13 cellular contexts compared by ENCODE assay signal in the genomic region with DNA sequence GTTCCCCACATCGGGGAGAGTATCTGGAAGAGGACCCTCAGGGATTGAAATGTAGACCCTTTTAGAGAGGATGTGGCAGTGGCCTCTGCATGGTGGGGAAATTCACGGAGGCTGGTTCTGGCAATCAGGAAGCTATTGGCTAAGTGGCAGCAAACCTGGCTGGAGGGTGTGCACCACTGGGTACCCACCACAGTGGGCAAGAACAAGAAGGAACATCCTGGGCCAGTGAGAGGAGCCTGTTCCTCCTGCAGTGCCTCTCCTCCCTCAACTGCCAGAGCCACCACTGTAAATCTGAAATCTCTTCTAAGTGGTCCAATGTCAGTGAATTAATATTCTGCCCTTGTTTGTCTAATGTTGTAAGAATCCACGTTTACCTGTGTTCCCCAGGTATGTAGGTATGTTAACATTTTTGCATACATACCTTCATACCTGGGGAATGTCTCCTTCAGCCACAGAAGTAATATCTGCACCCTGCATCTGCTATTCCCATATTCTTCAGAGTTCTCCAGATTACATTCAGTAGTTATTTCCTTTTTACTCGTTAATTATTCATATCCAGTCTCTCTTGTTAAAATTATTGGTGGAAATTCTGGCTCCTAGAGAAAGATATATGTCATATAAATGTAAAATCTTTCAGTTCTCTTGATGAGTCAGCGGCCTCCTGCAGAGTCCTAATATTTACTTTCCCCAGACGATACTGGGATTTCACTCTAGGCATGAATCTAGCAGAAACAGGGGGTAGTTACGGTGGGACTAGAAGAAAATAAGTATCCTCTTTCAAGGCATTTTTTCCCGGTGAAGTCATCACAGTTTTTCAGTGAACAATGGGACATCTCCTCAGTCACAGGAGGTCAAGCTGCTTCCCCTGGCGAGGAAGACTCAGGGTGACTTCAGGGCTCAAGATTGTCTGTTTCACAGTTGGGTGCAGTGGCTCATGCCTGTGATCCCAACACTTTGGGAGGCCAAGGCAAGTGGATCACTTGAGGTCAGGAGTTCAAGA.
DNase-seq lines count a peak whose midpoint lies in the region; ATAC-seq, FAIRE-seq and TF ChIP-seq lines count a peak whose summit lies in the region.
"Had no signal": no experiment of that assay in that cellular context is flagged by ENCODE, and none has a peak within 500 bp of the region (broad histone marks: within the 10 kb centered on the region; RNA-seq: fewer than 3 reads in every experiment).

No MANE protein-coding gene starts in this region.

- TF ChIP-seq CTCF in A549 (IDR thresholded peaks at IDR 0.05) (no peak), body of pancreas (IDR thresholded peaks at IDR 0.05) (no peak), kidney epithelial cell (IDR thresholded peaks at IDR 0.05; ENCODE audit: insufficient read depth, low read length, poor library complexity, severe bottlenecking) (no peak)

- CTCF ChIA-PET in A549 (lab: Yijun Ruan, JAX), result interaction anchor here (1.5 kb wide), 1 partner anchor 10 kb away, joined by 4 read pairs; no protein-coding TSS in a partner anchor

- H3K9me3 ChIP-seq in A549 (no peaks in the 10 kb centered on the region), HUES6 (ENCODE audit: control insufficient read depth, insufficient read depth, low read depth, low read length) (peaks cover 12% of the 10 kb centered on the region), body of pancreas (no peaks in the 10 kb centered on the region)
- H3K9me3 ChIP-seq: heart left ventricle, lower lobe of right lung had no signal

- TF ChIP-seq RAD21 in A549 (conservative IDR thresholded peaks at IDR 0.05 in 1 of 2, IDR thresholded peaks at IDR 0.05 in 1 of 2), result peak; percentile 35 to 48; a peak in 4 of 5 replicates

- TF ChIP-seq POLR2A in A549 (IDR thresholded peaks at IDR 0.05; ENCODE audit: low read length) (no peak), body of pancreas (IDR thresholded peaks at IDR 0.05) (no peak)

- ATAC-seq in A549 (peak; percentile 94 to 95), body of pancreas (peak; percentile 18), GM18519 (IDR thresholded peaks at IDR 0.05; ENCODE audit: low FRiP score, unreplicated experiment) (no peak), HG03521 (IDR thresholded peaks at IDR 0.05; ENCODE audit: unreplicated experiment) (no peak)
- ATAC-seq: heart left ventricle, lower lobe of right lung had no signal

- peak; percentile 77 to 85; a peak in 4 of 5 replicates for TF ChIP-seq EP300 in A549 (IDR thresholded peaks at IDR 0.05)

- H3K4me1 ChIP-seq in A549 (peaks cover 19% of the 10 kb centered on the region), HUES6 (ENCODE audit: control insufficient read depth, insufficient read depth, low read length) (peaks cover 8% of the 10 kb centered on the region), body of pancreas (no peaks in the 10 kb centered on the region)
- H3K4me1 ChIP-seq: heart left ventricle, lower lobe of right lung had no signal

- POLR2A ChIA-PET in A549 (lab: Yijun Ruan, JAX), result no interaction called here

- intact Hi-C loops in body of pancreas (cut with DNase I), result no loop called here

- H3K4me3 ChIP-seq in A549 (no peak overlapping the region), HUES6 (ENCODE audit: low read depth, low read length) (no peak overlapping the region), body of pancreas (no peak overlapping the region), kidney epithelial cell (ENCODE audit: low read depth, low read length) (no peak overlapping the region)
- H3K4me3 ChIP-seq: heart left ventricle, lower lobe of right lung had no signal

- 13% methylated on average over 8 of the region's 9 CpGs for WGBS in A549 (ENCODE audit: missing lambda C conversion rate)
- WGBS in body of pancreas, 2 donors, result 31 to 37% methylated on average over 9 of the region's 9 CpGs

- H3K4me2 ChIP-seq in A549, result peak overlapping the region; percentile 74

- no peak for FAIRE-seq in A549 (lab: Jason Lieb, UNC)

- no peaks in the 10 kb centered on the region for H3K27me3 ChIP-seq in HUES6 (ENCODE audit: control insufficient read depth, insufficient read depth, low read length)
- no peaks in the 10 kb centered on the region for H3K27me3 ChIP-seq in body of pancreas
- no peaks in the 10 kb centered on the region for H3K27me3 ChIP-seq in kidney epithelial cell (ENCODE audit: control insufficient read depth, insufficient read depth, low read length)
- H3K27me3 ChIP-seq: heart left ventricle had no signal

- H3K36me3 ChIP-seq in HUES6 (ENCODE audit: control insufficient read depth, insufficient read depth, low read length) (no peaks in the 10 kb centered on the region), body of pancreas (replicated peaks in 1 of 2; ENCODE audit: insufficient read depth in 1 of 2, low read depth in 2 of 2) (no peaks in the 10 kb centered on the region), kidney epithelial cell (ENCODE audit: control insufficient read depth, insufficient read depth, low read length) (no peaks in the 10 kb centered on the region)
- H3K36me3 ChIP-seq: heart left ventricle, lower lobe of right lung had no signal

- H3K9ac ChIP-seq in HUES6 (ENCODE audit: low read length), result peak overlapping the region; percentile 51

- peak overlapping the region; percentile 79 to 90 for H3K27ac ChIP-seq in A549
- peak overlapping the region; percentile 35; the same call in 1 of the 2 replicates for H3K27ac ChIP-seq in HUES6 (ENCODE audit: low read depth, low read length)
- no peak overlapping the region for H3K27ac ChIP-seq in body of pancreas
- H3K27ac ChIP-seq: heart left ventricle, lower lobe of right lung had no signal

- peak; percentile 47 to 93 for DNase-seq in A549 (ENCODE audit: low read depth in 1 of 2, low spot score in 1 of 2)
- DNase-seq in body of pancreas, result no peak
- peak; percentile 62 for DNase-seq in kidney epithelial cell (ENCODE audit: low read depth)
- no peak for DNase-seq in NCI-H2029 (lab: John Stamatoyannopoulos, UW)
- DNase-seq in NCI-H82 treated with DMSO at 0.1 percent for 48 hours (lab: John Stamatoyannopoulos, UW; ENCODE audit: unreplicated experiment), result no peak
- DNase-seq: heart left ventricle; lower lobe of right lung; NCI-H187; NCI-H510A treated with DMSO at 0.1 percent for 48 hours; stimulated activated naive CD4-positive, alpha-beta T cell had no signal

TF ChIP-seq in A549, 52 proteins besides CTCF, POLR2A, EP300 and RAD21 (continues in another document):
- no peak for TF ChIP-seq NR3C1 (IDR thresholded peaks at IDR 0.05)
- TF ChIP-seq MAZ (IDR thresholded peaks at IDR 0.05; ENCODE audit: borderline replicate concordance, low read depth, low read length), result no peak
- peak in 1 of 2 experiments; percentile 46; a peak in 2 of 4 replicates for TF ChIP-seq CEBPB (IDR thresholded peaks at IDR 0.05)
- no peak for TF ChIP-seq ZSCAN20 (CRISPR knock-in tag; IDR thresholded peaks at IDR 0.05)
- peak; percentile 51 to 85; a peak in 4 of 5 replicates for TF ChIP-seq JUN (IDR thresholded peaks at IDR 0.05)
- no peak for TF ChIP-seq KDM5A (IDR thresholded peaks at IDR 0.05)
- TF ChIP-seq MYC (IDR thresholded peaks at IDR 0.05; ENCODE audit: borderline replicate concordance, low read length), result no peak
- no peak for TF ChIP-seq RFX5 (IDR thresholded peaks at IDR 0.05)
- TF ChIP-seq, protein P1, sequence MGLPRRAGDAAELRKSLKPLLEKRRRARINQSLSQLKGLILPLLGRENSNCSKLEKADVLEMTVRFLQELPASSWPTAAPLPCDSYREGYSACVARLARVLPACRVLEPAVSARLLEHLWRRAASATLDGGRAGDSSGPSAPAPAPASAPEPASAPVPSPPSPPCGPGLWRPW (IDR thresholded peaks at IDR 0.05), result no peak
- peak; percentile 89; the same call in 1 of the 2 replicates for TF ChIP-seq GATA3 (IDR thresholded peaks at IDR 0.05; ENCODE audit: borderline replicate concordance)
- TF ChIP-seq, protein P2, sequence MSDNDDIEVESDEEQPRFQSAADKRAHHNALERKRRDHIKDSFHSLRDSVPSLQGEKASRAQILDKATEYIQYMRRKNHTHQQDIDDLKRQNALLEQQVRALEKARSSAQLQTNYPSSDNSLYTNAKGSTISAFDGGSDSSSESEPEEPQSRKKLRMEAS (IDR thresholded peaks at IDR 0.05), result peak; percentile 30; the same call in 1 of the 2 replicates
- no peak; the same call in 1 of the 2 replicates for TF ChIP-seq RARB (CRISPR knock-in tag; IDR thresholded peaks at IDR 0.05)
- TF ChIP-seq, protein P3, sequence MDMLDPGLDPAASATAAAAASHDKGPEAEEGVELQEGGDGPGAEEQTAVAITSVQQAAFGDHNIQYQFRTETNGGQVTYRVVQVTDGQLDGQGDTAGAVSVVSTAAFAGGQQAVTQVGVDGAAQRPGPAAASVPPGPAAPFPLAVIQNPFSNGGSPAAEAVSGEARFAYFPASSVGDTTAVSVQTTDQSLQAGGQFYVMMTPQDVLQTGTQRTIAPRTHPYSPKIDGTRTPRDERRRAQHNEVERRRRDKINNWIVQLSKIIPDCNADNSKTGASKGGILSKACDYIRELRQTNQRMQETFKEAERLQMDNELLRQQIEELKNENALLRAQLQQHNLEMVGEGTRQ (IDR thresholded peaks at IDR 0.05), result no peak
- no peak for TF ChIP-seq TP53 (CRISPR knock-in tag; IDR thresholded peaks at IDR 0.05)
- no peak for TF ChIP-seq HDAC2 (IDR thresholded peaks at IDR 0.05)
- TF ChIP-seq SMC3 (IDR thresholded peaks at IDR 0.05), result 0 out of 3 replicates have a peak, but pooled peaks have one; percentile 6
- TF ChIP-seq CHD4 (IDR thresholded peaks at IDR 0.05; ENCODE audit: borderline replicate concordance), result no peak
- no peak for TF ChIP-seq HOXB13 (CRISPR knock-in tag; IDR thresholded peaks at IDR 0.05; ENCODE audit: low read depth)
- TF ChIP-seq NPAS2 (CRISPR knock-in tag; IDR thresholded peaks at IDR 0.05; ENCODE audit: borderline replicate concordance), result no peak
- no peak for TF ChIP-seq ZC3H11A (IDR thresholded peaks at IDR 0.05)
- no peak for TF ChIP-seq SREBF2 (IDR thresholded peaks at IDR 0.05)
- TF ChIP-seq, protein P4, sequence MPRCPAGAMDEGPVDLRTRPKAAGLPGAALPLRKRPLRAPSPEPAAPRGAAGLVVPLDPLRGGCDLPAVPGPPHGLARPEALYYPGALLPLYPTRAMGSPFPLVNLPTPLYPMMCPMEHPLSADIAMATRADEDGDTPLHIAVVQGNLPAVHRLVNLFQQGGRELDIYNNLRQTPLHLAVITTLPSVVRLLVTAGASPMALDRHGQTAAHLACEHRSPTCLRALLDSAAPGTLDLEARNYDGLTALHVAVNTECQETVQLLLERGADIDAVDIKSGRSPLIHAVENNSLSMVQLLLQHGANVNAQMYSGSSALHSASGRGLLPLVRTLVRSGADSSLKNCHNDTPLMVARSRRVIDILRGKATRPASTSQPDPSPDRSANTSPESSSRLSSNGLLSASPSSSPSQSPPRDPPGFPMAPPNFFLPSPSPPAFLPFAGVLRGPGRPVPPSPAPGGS (IDR thresholded peaks at IDR 0.05), result peak; percentile 75; the same call in 1 of the 3 replicates
- peak; percentile 93 for TF ChIP-seq JUNB (IDR thresholded peaks at IDR 0.05)
- no peak for TF ChIP-seq POLR2AphosphoS2 (conservative IDR thresholded peaks at IDR 0.05; ENCODE audit: low read length)

Comparison
In these comparisons a context has a peak if more than half of its experiments do, and no peak if none do; other contexts are left out.
1. ATAC-seq: peak in A549 (2 of 2) and body of pancreas (single experiment); none in GM18519 (single experiment) and HG03521 (single experiment).
2. DNase-seq: peak in A549 (2 of 2) and kidney epithelial cell (single experiment); none in body of pancreas (0 of 4), NCI-H2029 (single experiment) and NCI-H82 treated with DMSO at 0.1 percent for 48 hours (single experiment).
3. H3K27ac ChIP-seq: peak in A549 (2 of 2) and HUES6 (single experiment); none in body of pancreas (0 of 4).